Comparison of ENCODE assay signal across 16 cellular contexts in the genomic region with DNA sequence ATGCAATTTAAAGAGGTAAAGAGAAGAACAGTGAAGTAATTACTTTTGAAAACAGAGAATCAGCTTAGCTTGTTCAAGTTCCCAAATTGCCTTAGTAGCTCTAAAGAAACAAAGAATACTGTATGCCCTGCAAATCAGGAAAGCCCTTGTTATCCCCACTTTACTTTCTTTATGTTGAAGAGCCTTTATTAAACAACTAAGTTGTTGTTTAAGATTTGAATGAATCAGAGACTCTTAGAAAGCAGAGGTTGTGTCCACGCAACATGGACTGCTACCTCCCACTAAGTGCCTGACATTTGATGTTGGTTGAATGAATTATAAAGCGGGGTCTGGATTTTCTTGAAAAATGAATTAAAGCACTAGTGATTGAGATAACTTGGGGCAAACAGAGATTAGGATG.
"Had no signal": no experiment of that assay in that cellular context is flagged by ENCODE, and none has a peak within 500 bp of the region (broad histone marks: within the 10 kb centered on the region; RNA-seq: fewer than 3 reads in every experiment).

No MANE protein-coding gene starts in this region.

- H3K4me3 Mint-ChIP-seq: naive thymus-derived CD8-positive, alpha-beta T cell; stimulated activated naive B cell treated with anti-CD40 and anti-IgM and Interleukin-4, amounts not matched to agents 10 μg/mL and 1 μg/mL and 100 μg/mL, for 72 hours; stimulated activated naive CD8-positive, alpha-beta T cell treated with anti-CD3 and anti-CD28 coated beads, Interleukin-15, amount 100 ng/mL, for 72 hours had no signal

- ATAC-seq: gastrocnemius medialis; heart right ventricle; naive thymus-derived CD8-positive, alpha-beta T cell; sciatic nerve; stimulated activated naive B cell treated with anti-CD40 and anti-IgM and Interleukin-4, amounts not matched to agents 10 μg/mL and 1 μg/mL and 100 μg/mL, for 72 hours; stimulated activated naive CD8-positive, alpha-beta T cell treated with anti-CD3 and anti-CD28 coated beads, Interleukin-15, amount 100 ng/mL, for 72 hours had no signal

- H3K36me3 Mint-ChIP-seq: naive thymus-derived CD8-positive, alpha-beta T cell; stimulated activated naive B cell treated with anti-CD40 and anti-IgM and Interleukin-4, amounts not matched to agents 10 μg/mL and 1 μg/mL and 100 μg/mL, for 72 hours had no signal

- H3K9me3 ChIP-seq: colonic mucosa, gastrocnemius medialis, heart right ventricle, neutrophil, testis, tibial nerve had no signal

- H3K36me3 ChIP-seq: colonic mucosa, gastrocnemius medialis, heart right ventricle, neutrophil, tibial nerve had no signal

- H3K4me1 ChIP-seq: colonic mucosa, gastrocnemius medialis, testis, tibial nerve had no signal

- H3K27me3 ChIP-seq: colonic mucosa, gastrocnemius medialis, heart right ventricle, neutrophil, testis, tibial nerve had no signal

- H3K4me1 Mint-ChIP-seq: naive thymus-derived CD8-positive, alpha-beta T cell; stimulated activated naive B cell treated with anti-CD40 and anti-IgM and Interleukin-4, amounts not matched to agents 10 μg/mL and 1 μg/mL and 100 μg/mL, for 72 hours; stimulated activated naive CD8-positive, alpha-beta T cell treated with anti-CD3 and anti-CD28 coated beads, Interleukin-15, amount 100 ng/mL, for 72 hours had no signal

- H3K4me3 ChIP-seq: colonic mucosa, gastrocnemius medialis, heart right ventricle, testis, tibial nerve had no signal

- H3K27ac ChIP-seq: colonic mucosa, gastrocnemius medialis, heart right ventricle, neutrophil, testis, tibial nerve had no signal

- H3K27ac Mint-ChIP-seq: naive thymus-derived CD8-positive, alpha-beta T cell; stimulated activated naive B cell treated with anti-CD40 and anti-IgM and Interleukin-4, amounts not matched to agents 10 μg/mL and 1 μg/mL and 100 μg/mL, for 72 hours; stimulated activated naive CD8-positive, alpha-beta T cell treated with anti-CD3 and anti-CD28 coated beads, Interleukin-15, amount 100 ng/mL, for 72 hours had no signal

- H3K27me3 Mint-ChIP-seq: naive thymus-derived CD8-positive, alpha-beta T cell; stimulated activated naive B cell treated with anti-CD40 and anti-IgM and Interleukin-4, amounts not matched to agents 10 μg/mL and 1 μg/mL and 100 μg/mL, for 72 hours; stimulated activated naive CD8-positive, alpha-beta T cell treated with anti-CD3 and anti-CD28 coated beads, Interleukin-15, amount 100 ng/mL, for 72 hours had no signal

- DNase-seq: colonic mucosa; dermis blood vessel endothelial cell; gastrocnemius medialis; heart right ventricle; hypothalamus; kidney glomerular epithelial cell; naive thymus-derived CD8-positive, alpha-beta T cell; posterior cingulate gyrus; stimulated activated CD4-positive, alpha-beta T cell treated with anti-CD3 and anti-CD28 coated beads, Interleukin-2, amount 100 ng/mL, for 24 hours; stimulated activated CD4-positive, alpha-beta T cell treated with anti-CD3 and anti-CD28 coated beads, Interleukin-4, amount 100 ng/mL, for 4 hours; stimulated activated naive B cell treated with anti-CD40 and anti-IgM and Interleukin-4, amounts not matched to agents 10 μg/mL and 1 μg/mL and 100 μg/mL, for 72 hours; stimulated activated naive CD8-positive, alpha-beta T cell treated with anti-CD3 and anti-CD28 coated beads, Interleukin-15, amount 100 ng/mL, for 72 hours; testis had no signal
